ENCODE assay signal across 10 cellular contexts in genomic region chr4:6875431-6875831, GRCh38. TPM values are rescaled to one million over a fixed set of nuclear protein-coding genes. Genes with fewer than 3 reads are reported as not detected.
DNase-seq lines count a peak whose midpoint lies in the region; ATAC-seq and TF ChIP-seq lines count a peak whose summit lies in the region.
"Had no signal": no experiment of that assay in that cellular context is flagged by ENCODE, and none has a peak within 500 bp of the region (broad histone marks: within the 10 kb centered on the region; RNA-seq: fewer than 3 reads in every experiment).

No MANE protein-coding gene starts in this region.

- H3K4me2 ChIP-seq in osteoblast (ENCODE audit: insufficient read depth, low read length) = no peak overlapping the region
- H3K4me2 ChIP-seq: neural progenitor cell had no signal

- no CpG with 5 or more reads among the region's 4 CpGs for WGBS in gastroesophageal sphincter (ENCODE audit: low coverage in 1 of 2), 2 donors

- H3K9me3 ChIP-seq in gastroesophageal sphincter (no peaks in the 10 kb centered on the region), osteoblast (ENCODE audit: low read depth, low read length) (no peaks in the 10 kb centered on the region), HAP-1 (no peaks in the 10 kb centered on the region)

- peaks cover 0 to 34% (median 0%) of the 10 kb centered on the region in 3 donors for H3K4me1 ChIP-seq in gastroesophageal sphincter
- peaks cover 10% of the 10 kb centered on the region for H3K4me1 ChIP-seq in osteoblast (ENCODE audit: insufficient read depth, low read length)
- no peaks in the 10 kb centered on the region for H3K4me1 ChIP-seq in HAP-1
- H3K4me1 ChIP-seq: neural progenitor cell had no signal

- TF ChIP-seq CTCF in gastroesophageal sphincter (IDR thresholded peaks at IDR 0.05) (no peak), osteoblast (IDR thresholded peaks at IDR 0.05; ENCODE audit: extremely low read depth, low read depth, low read length) (no peak)

- H3K4me3 ChIP-seq in gastroesophageal sphincter (no peak overlapping the region), osteoblast (ENCODE audit: insufficient read depth, low read length) (no peak overlapping the region), HAP-1 (no peak overlapping the region)
- H3K4me3 ChIP-seq: neural progenitor cell had no signal

- ATAC-seq in gastroesophageal sphincter (peak; percentile 62), GM21717 (IDR thresholded peaks at IDR 0.05; ENCODE audit: unreplicated experiment) (no peak)

- H2AFZ ChIP-seq in osteoblast (ENCODE audit: low read length) = no peak overlapping the region
- H2AFZ ChIP-seq: neural progenitor cell had no signal

- peaks cover 13% of the 10 kb centered on the region for H4K20me1 ChIP-seq in osteoblast (ENCODE audit: insufficient read depth, low read length)

- in situ Hi-C loops in HAP-1 (cut with MboI; ENCODE audit: low sequenced_read_pairs) = loop anchor here (5.0 kb wide), 1 partner anchor 153 kb away; no protein-coding TSS in a partner anchor

- H3K27ac ChIP-seq in gastroesophageal sphincter (no peak overlapping the region), osteoblast (ENCODE audit: low read depth, low read length) (no peak overlapping the region)
- H3K27ac ChIP-seq: neural progenitor cell had no signal

- H3K27me3 ChIP-seq in gastroesophageal sphincter = no peaks in the 10 kb centered on the region
- H3K27me3 ChIP-seq in osteoblast (ENCODE audit: insufficient read depth, low read length) = no peaks in the 10 kb centered on the region
- no peaks in the 10 kb centered on the region for H3K27me3 ChIP-seq in HAP-1 (ENCODE audit: low read depth)
- H3K27me3 ChIP-seq: neural progenitor cell had no signal

- H3K79me2 ChIP-seq in osteoblast (ENCODE audit: insufficient read depth, low read length) = peaks cover 6% of the 10 kb centered on the region

- DNase-seq in GF-D8 (lab: John Stamatoyannopoulos, UW) (peak; percentile 96), RPMI8226 (peak; percentile 9), osteoblast (ENCODE audit: insufficient read length, low spot score, missing footprints) (peak; percentile 51), HAP-1 (ENCODE audit: low spot score in 2 of 2) (no peak), NCI-H2107 (lab: John Stamatoyannopoulos, UW) (no peak), dermis blood vessel endothelial cell (no peak)
- DNase-seq: activated CD4-positive, alpha-beta T cell treated with anti-CD3 and anti-CD28 coated beads, Interleukin-2, amount 10 ng/mL, durations not matched to agents 7 days and 5 days had no signal

- TF ChIP-seq EP300 in gastroesophageal sphincter (IDR thresholded peaks at IDR 0.05) = no peak

- TF ChIP-seq POLR2A in gastroesophageal sphincter (IDR thresholded peaks at IDR 0.05) = no peak

- H3K36me3 ChIP-seq in gastroesophageal sphincter (peaks cover 0 to 91% of the 10 kb centered on the region in 2 donors), osteoblast (ENCODE audit: insufficient read depth, low read length) (peaks cover 56% of the 10 kb centered on the region), HAP-1 (replicated peaks) (peaks cover 69% of the 10 kb centered on the region)
- H3K36me3 ChIP-seq: neural progenitor cell had no signal

RNA-seq across cellular contexts. Expression of gene TBC1D14, which starts 34.2 kb away (rescaled TPM):
- total RNA-seq in gastroesophageal sphincter (10 to 100 TPM; 42.5 to 54.2 (median 45.0) TPM), osteoblast (39.4 and 42.1 TPM in 2 replicates), dermis blood vessel endothelial cell (28.2 and 30.0 TPM in 2 replicates)

Comparison
In these comparisons a context has a peak if more than half of its experiments do, and no peak if none do; other contexts are left out.
1. DNase-seq: peak in GF-D8 (single experiment), RPMI8226 (single experiment) and osteoblast (single experiment); none in HAP-1 (0 of 2), NCI-H2107 (single experiment) and dermis blood vessel endothelial cell (single experiment).